In genomic region chr20:62025832-62026563, GRCh38 we compare ENCODE assay signal across 8 cellular contexts. TPM values are rescaled to one million over a fixed set of nuclear protein-coding genes. Genes with fewer than 3 reads are reported as not detected.
DNase-seq lines count a peak whose midpoint lies in the region; ATAC-seq and TF ChIP-seq lines count a peak whose summit lies in the region.

No MANE protein-coding gene starts in this region.

- H3K9me3 ChIP-seq in lower lobe of right lung = no peaks in the 10 kb centered on the region

- DNase-seq in HL-60 (ENCODE audit: low read depth in 1 of 2, low spot score in 1 of 2) (peak in 1 of 2 experiments; percentile 52), lower lobe of right lung (no peak), H4 (ENCODE audit: low spot score) (no peak)

- peaks cover 4% of the 10 kb centered on the region for H3K36me3 Mint-ChIP-seq in brain

- H3K9me3 Mint-ChIP-seq in brain = no peaks in the 10 kb centered on the region

- H2AFZ ChIP-seq in ACC112 (ENCODE audit: low read length, unreplicated experiment) = no peak overlapping the region

- H3K4me3 ChIP-seq in ACC112 (ENCODE audit: low read depth, low read length) (peak overlapping the region; percentile 21; the same call in 1 of the 2 replicates), HL-60 (replicated peaks; ENCODE audit: insufficient read depth, low read length) (no peak overlapping the region), lower lobe of right lung (no peak overlapping the region)

- no peak overlapping the region for H3K27ac ChIP-seq in ACC112 (ENCODE audit: low read depth, low read length)
- H3K27ac ChIP-seq in HL-60 (replicated peaks) = peak overlapping the region; percentile 45
- no peak overlapping the region for H3K27ac ChIP-seq in lower lobe of right lung

- H3K27ac Mint-ChIP-seq in brain = peak overlapping the region; percentile 42 to 86 (median 72)

- peaks cover 86% of the 10 kb centered on the region for H3K4me1 Mint-ChIP-seq in brain

- peak overlapping the region; percentile 5 to 68 (median 25) for H3K4me3 Mint-ChIP-seq in brain

- no peak for TF ChIP-seq CTCF in HL-60 (IDR thresholded peaks at IDR 0.05; ENCODE audit: insufficient read depth, low read length)
- peak; percentile 42 to 62 for TF ChIP-seq CTCF in brain (conservative IDR thresholded peaks at IDR 0.05)
- peak; percentile 46 for TF ChIP-seq CTCF in lower lobe of right lung (IDR thresholded peaks at IDR 0.05)

- ATAC-seq in lower lobe of right lung (peak; percentile 51 to 73), HG03432 (IDR thresholded peaks at IDR 0.05; ENCODE audit: unreplicated experiment) (no peak), HG02571 (IDR thresholded peaks at IDR 0.05; ENCODE audit: unreplicated experiment) (no peak), GM18909 (IDR thresholded peaks at IDR 0.05; ENCODE audit: poor library complexity, unreplicated experiment) (no peak)

- H3K27me3 ChIP-seq in ACC112 (ENCODE audit: insufficient read depth, low read length) (no peaks in the 10 kb centered on the region), HL-60 (ENCODE audit: insufficient read depth, poor library complexity, severe bottlenecking) (no peaks in the 10 kb centered on the region), lower lobe of right lung (ENCODE audit: low read depth) (no peaks in the 10 kb centered on the region)

- peaks cover 3% of the 10 kb centered on the region for H3K27me3 Mint-ChIP-seq in brain

- H3K79me2 ChIP-seq in ACC112 (ENCODE audit: control insufficient read depth, insufficient read depth, low read length, unreplicated experiment) = peaks cover 46% of the 10 kb centered on the region

- intact Hi-C loops in lower lobe of right lung (cut with DNase I) = no loop called here

- no peaks in the 10 kb centered on the region for H3K36me3 ChIP-seq in ACC112 (ENCODE audit: insufficient read depth, low read length)
- no peaks in the 10 kb centered on the region for H3K36me3 ChIP-seq in lower lobe of right lung

- H3K4me1 ChIP-seq in ACC112 (ENCODE audit: control insufficient read depth, insufficient read depth, low read length, unreplicated experiment) = peaks cover 10% of the 10 kb centered on the region
- H3K4me1 ChIP-seq in lower lobe of right lung = peaks cover 22% of the 10 kb centered on the region

RNA-seq across cellular contexts. Expression of gene TAF4, which starts 39.7 kb away (rescaled TPM):
- 15.1 TPM for polyA plus RNA-seq in brain (ENCODE audit: insufficient read depth, low read depth, low replicate concordance)
- 17.6 TPM for total RNA-seq in lower lobe of right lung
- 2.0 and 4.9 TPM in 2 replicates for total RNA-seq in H4 (2014; rRNA removed; shearing (Covaris generic))

Comparison
In these comparisons a context has a peak if more than half of its experiments do, and no peak if none do; other contexts are left out.
1. ATAC-seq: peak in lower lobe of right lung (2 of 2); none in HG03432 (single experiment), HG02571 (single experiment) and GM18909 (single experiment).